In the genomic region with DNA sequence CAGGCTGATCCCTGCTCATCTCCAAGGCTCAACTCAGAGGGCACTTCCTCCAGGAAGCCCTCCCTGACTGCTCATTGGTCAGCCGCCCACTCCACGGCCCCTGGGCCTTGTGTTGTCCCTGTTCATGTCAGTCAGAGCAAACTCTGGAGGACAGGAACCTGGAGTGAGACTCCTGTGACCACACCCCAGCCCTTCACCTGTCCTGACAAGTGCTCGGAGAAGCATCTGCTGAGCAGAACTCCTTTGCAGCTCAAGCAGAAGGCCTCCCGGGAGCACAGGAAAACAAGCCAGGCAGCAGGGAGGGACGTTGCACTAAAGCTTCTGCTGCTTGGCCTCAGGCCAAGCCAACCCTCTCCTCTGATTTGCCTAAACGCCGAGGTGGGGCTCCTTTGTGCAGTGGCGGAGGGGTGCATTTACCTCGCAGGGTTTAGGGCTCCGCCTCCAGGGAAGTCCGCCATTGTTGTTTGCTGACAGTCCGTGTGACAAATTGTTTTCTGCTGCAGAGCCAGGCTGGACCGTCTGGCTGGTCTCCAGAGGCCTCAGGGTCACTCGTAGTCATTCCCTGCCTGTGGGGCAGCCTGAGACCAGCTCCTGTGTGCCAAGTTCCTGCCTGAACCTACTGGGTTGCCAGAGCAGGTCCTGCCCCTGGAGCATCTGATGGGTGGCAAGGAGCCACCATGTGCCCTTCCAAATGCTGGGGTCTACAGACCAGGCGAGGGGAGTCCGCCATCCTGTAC, we compare ENCODE assay signal across 12 cellular contexts.
A peak's percentile ranks its signal among the peaks of the same experiment; 100 is the strongest.
DNase-seq lines count a peak whose midpoint lies in the region; ATAC-seq and TF ChIP-seq lines count a peak whose summit lies in the region.
"Had no signal": no experiment of that assay in that cellular context is flagged by ENCODE, and none has a peak within 500 bp of the region (broad histone marks: within the 10 kb centered on the region; RNA-seq: fewer than 3 reads in every experiment).

No MANE protein-coding gene starts in this region.

- DNase-seq in DMS79 (lab: John Stamatoyannopoulos, UW) (peak; percentile 91), NCI-H1417 treated with DMSO at 0.1 percent for 48 hours (lab: John Stamatoyannopoulos, UW) (peak; percentile 97), RPMI8226 (peak; percentile 15), mesenteric fat pad (ENCODE audit: low spot score) (peak; percentile 85), HFFc6 (no peak), left ventricle myocardium superior (no peak)
- DNase-seq in stimulated activated CD4-positive, alpha-beta T cell treated with anti-CD3 and anti-CD28 coated beads, Interleukin-4, amount 100 ng/mL, for 24 hours: no peak
- DNase-seq: DND-41, heart right ventricle, IMR-90, T-helper 9 cell had no signal

- intact Hi-C loops in left ventricle myocardium superior (cut with micrococcal nuclease): no loop called here

- H3K36me3 Mint-ChIP-seq in HFFc6 (ENCODE audit: low read depth): no peaks in the 10 kb centered on the region

- no peak overlapping the region for H3K4me3 Mint-ChIP-seq in HFFc6

- H3K4me1 Mint-ChIP-seq in HFFc6 (ENCODE audit: low read depth): no peaks in the 10 kb centered on the region

- no peak for ATAC-seq in left ventricle myocardium superior
- ATAC-seq in GM21786 (IDR thresholded peaks at IDR 0.05; ENCODE audit: unreplicated experiment): no peak

- no peak for TF ChIP-seq CTCF in HFFc6 (IDR thresholded peaks at IDR 0.05)

- peaks cover 1% of the 10 kb centered on the region; the same call in 1 of the 2 replicates for H3K27me3 Mint-ChIP-seq in HFFc6 (ENCODE audit: insufficient read depth)

- H3K27ac Mint-ChIP-seq in HFFc6: no peak overlapping the region

- H3K9me3 Mint-ChIP-seq in HFFc6: peaks cover 22% of the 10 kb centered on the region; the same call in 1 of the 2 replicates

Comparison
In these comparisons a context has a peak if more than half of its experiments do, and no peak if none do; other contexts are left out.
1. DNase-seq: peak in DMS79 (single experiment), NCI-H1417 treated with DMSO at 0.1 percent for 48 hours (single experiment), RPMI8226 (single experiment) and mesenteric fat pad (single experiment); none in HFFc6 (single experiment), left ventricle myocardium superior (single experiment) and stimulated activated CD4-positive, alpha-beta T cell treated with anti-CD3 and anti-CD28 coated beads, Interleukin-4, amount 100 ng/mL, for 24 hours (single experiment).